15 cellular contexts compared by ENCODE assay signal in the genomic region with DNA sequence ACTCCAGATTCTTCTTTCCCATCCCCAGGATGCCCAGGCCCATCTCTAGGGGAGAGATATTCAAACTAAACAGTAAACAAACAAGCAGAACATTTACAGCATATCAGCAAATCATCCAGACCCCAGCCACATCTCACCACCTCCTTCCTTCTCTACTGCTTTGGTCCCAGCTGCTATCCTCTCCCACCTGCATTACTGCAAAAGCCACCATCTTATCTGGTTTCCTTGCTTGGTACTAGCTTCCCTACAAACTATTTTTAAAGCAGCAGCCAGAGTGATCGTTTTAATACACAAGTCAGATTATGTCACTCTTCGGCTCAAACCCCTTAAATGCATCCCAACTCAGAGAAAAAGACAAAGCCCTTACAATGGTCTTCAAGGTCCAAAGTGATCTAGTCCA. TPM values are rescaled to one million over a fixed set of nuclear protein-coding genes. Genes with fewer than 3 reads are reported as not detected.
A peak's percentile ranks its signal among the peaks of the same experiment; 100 is the strongest.
DNase-seq lines count a peak whose midpoint lies in the region; ATAC-seq and TF ChIP-seq lines count a peak whose summit lies in the region.
"Had no signal": no experiment of that assay in that cellular context is flagged by ENCODE, and none has a peak within 500 bp of the region (broad histone marks: within the 10 kb centered on the region; RNA-seq: fewer than 3 reads in every experiment).

No MANE protein-coding gene starts in this region.

- H3K56ac ChIP-seq in IMR-90 (ENCODE audit: extremely low read depth, insufficient read depth, low read length) = no peak overlapping the region

- no peak for TF ChIP-seq POLR2A in IMR-90 (IDR thresholded peaks at IDR 0.05; ENCODE audit: low read depth, low read length)

- H3K27me3 ChIP-seq in CD4-positive, CD25-positive, alpha-beta regulatory T cell (ENCODE audit: control insufficient read depth, insufficient read depth, low read length) = no peaks in the 10 kb centered on the region
- H3K27me3 ChIP-seq in IMR-90 (ENCODE audit: control insufficient read depth, insufficient read depth, low read length) = no peaks in the 10 kb centered on the region
- H3K27me3 ChIP-seq in ascending aorta = no peaks in the 10 kb centered on the region
- H3K27me3 ChIP-seq in neuronal stem cell (ENCODE audit: control insufficient read depth in 3 of 3, insufficient read depth in 3 of 3, low read depth in 1 of 3, low read length in 3 of 3) = peaks cover 3 to 37% (median 19%) of the 10 kb centered on the region in 3 experiments

- in situ Hi-C loops in IMR-90 (cut with MboI; ENCODE audit: low sequenced_read_pairs) = no loop called here

- H3K27me3 Mint-ChIP-seq in CD4-positive, CD25-positive, alpha-beta regulatory T cell = no peaks in the 10 kb centered on the region
- H3K27me3 Mint-ChIP-seq in natural killer cell treated with Interleukin-12 subunit alpha and Interleukin-12 subunit beta and Interleukin-15 and Interleukin-18, amount 100 ng/mL, for 72 hours = no peaks in the 10 kb centered on the region

- peak overlapping the region; percentile 85 for H3K4me3 ChIP-seq in CD4-positive, CD25-positive, alpha-beta regulatory T cell (ENCODE audit: low read depth, low read length)
- no peak overlapping the region for H3K4me3 ChIP-seq in IMR-90 (ENCODE audit: insufficient read depth, low read depth, low read length)
- H3K4me3 ChIP-seq in ascending aorta = no peak overlapping the region
- no peak overlapping the region for H3K4me3 ChIP-seq in neuronal stem cell (ENCODE audit: low read length in 2 of 2)

- no peaks in the 10 kb centered on the region for H3K36me3 ChIP-seq in CD4-positive, CD25-positive, alpha-beta regulatory T cell (ENCODE audit: control insufficient read depth, insufficient read depth, low read length)
- H3K36me3 ChIP-seq in IMR-90 (ENCODE audit: control insufficient read depth, insufficient read depth, low read length) (no peaks in the 10 kb centered on the region), ascending aorta (no peaks in the 10 kb centered on the region), neuronal stem cell (replicated peaks in 1 of 2; ENCODE audit: control insufficient read depth in 2 of 2, insufficient read depth in 2 of 2, low read length in 2 of 2) (no peaks in the 10 kb centered on the region)

- no peak overlapping the region for H4K8ac ChIP-seq in IMR-90 (ENCODE audit: low read depth in 2 of 2, low read length in 2 of 2)
- H4K8ac ChIP-seq in neuronal stem cell (ENCODE audit: low read depth, low read length) = no peak overlapping the region

- H3K18ac ChIP-seq in IMR-90 (ENCODE audit: low read depth, low read length) (no peak overlapping the region), neuronal stem cell (ENCODE audit: low read length) (no peak overlapping the region)

- POLR2A ChIA-PET in IMR-90 (lab: Charles Lee; ENCODE audit: unreplicated experiment) = no interaction called here

- peak overlapping the region; percentile 90 for H3K27ac ChIP-seq in CD4-positive, CD25-positive, alpha-beta regulatory T cell (ENCODE audit: insufficient read depth, low read length, poor library complexity, severe bottlenecking)
- H3K27ac ChIP-seq in IMR-90 (ENCODE audit: insufficient read depth, low read length) (no peak overlapping the region), ascending aorta (peak overlapping the region; percentile 62 to 65), neuronal stem cell (replicated peaks; ENCODE audit: low read length) (no peak overlapping the region)

- H3K9ac ChIP-seq in IMR-90 (ENCODE audit: low read depth, low read length) (no peak overlapping the region), neuronal stem cell (ENCODE audit: low read depth, low read length, poor library complexity) (no peak overlapping the region)

- no peaks in the 10 kb centered on the region for H3K9me3 Mint-ChIP-seq in CD4-positive, CD25-positive, alpha-beta regulatory T cell
- H3K9me3 Mint-ChIP-seq in natural killer cell treated with Interleukin-12 subunit alpha and Interleukin-12 subunit beta and Interleukin-15 and Interleukin-18, amount 100 ng/mL, for 72 hours = peaks cover 4% of the 10 kb centered on the region

- H2BK120ac ChIP-seq in IMR-90 (ENCODE audit: low read depth, low read length) = no peak overlapping the region
- no peak overlapping the region for H2BK120ac ChIP-seq in neuronal stem cell (ENCODE audit: low read depth, low read length)

- H3K79me1 ChIP-seq in IMR-90 (ENCODE audit: low read depth in 1 of 2, low read length in 2 of 2) = peaks cover 22 to 64% of the 10 kb centered on the region in 2 experiments
- no peaks in the 10 kb centered on the region for H3K79me1 ChIP-seq in neuronal stem cell (ENCODE audit: low read depth, low read length)

- no peak overlapping the region for H2AFZ ChIP-seq in IMR-90 (replicated peaks; ENCODE audit: low read length, poor library complexity)
- H2AFZ ChIP-seq in neuronal stem cell (ENCODE audit: low read length) = no peak overlapping the region

- no peak overlapping the region for H2AK9ac ChIP-seq in IMR-90 (replicated peaks; ENCODE audit: low read depth, low read length, poor library complexity)

- no peaks in the 10 kb centered on the region for H3K9me3 ChIP-seq in CD4-positive, CD25-positive, alpha-beta regulatory T cell (ENCODE audit: control insufficient read depth in 2 of 2, low read length in 2 of 2)
- no peaks in the 10 kb centered on the region for H3K9me3 ChIP-seq in IMR-90 (ENCODE audit: control insufficient read depth, insufficient read depth, low read length)
- no peaks in the 10 kb centered on the region for H3K9me3 ChIP-seq in ascending aorta
- H3K9me3 ChIP-seq in neuronal stem cell (replicated peaks in 1 of 2; ENCODE audit: control insufficient read depth in 2 of 2, insufficient read depth in 1 of 2, low read depth in 1 of 2, low read length in 2 of 2) = no peaks in the 10 kb centered on the region

- intact Hi-C loops in IMR-90 (cut with micrococcal nuclease) (no loop called here), ascending aorta (cut with DNase I) (no loop called here)

- peaks cover 44 to 81% (median 63%) of the 10 kb centered on the region in 4 donors for H3K4me1 Mint-ChIP-seq in CD4-positive, CD25-positive, alpha-beta regulatory T cell
- peaks cover 53 to 56% of the 10 kb centered on the region in 2 donors for H3K4me1 Mint-ChIP-seq in natural killer cell treated with Interleukin-12 subunit alpha and Interleukin-12 subunit beta and Interleukin-15 and Interleukin-18, amount 100 ng/mL, for 72 hours (ENCODE audit: low read depth in 2 of 2)

- peak overlapping the region; percentile 95 to 97 (median 97) for H3K27ac Mint-ChIP-seq in CD4-positive, CD25-positive, alpha-beta regulatory T cell
- H3K27ac Mint-ChIP-seq in natural killer cell treated with Interleukin-12 subunit alpha and Interleukin-12 subunit beta and Interleukin-15 and Interleukin-18, amount 100 ng/mL, for 72 hours = peak overlapping the region; percentile 92 to 94

- TF ChIP-seq CTCF in IMR-90 (conservative IDR thresholded peaks at IDR 0.05; ENCODE audit: low read depth, low read length) (no peak), ascending aorta (IDR thresholded peaks at IDR 0.05) (no peak)

- H2BK5ac ChIP-seq in IMR-90 (ENCODE audit: low read depth, low read length, poor library complexity, severe bottlenecking) (no peak overlapping the region), neuronal stem cell (ENCODE audit: low read length) (no peak overlapping the region)

- peak overlapping the region; percentile 82 to 98 (median 87) for H3K4me3 Mint-ChIP-seq in CD4-positive, CD25-positive, alpha-beta regulatory T cell
- H3K4me3 Mint-ChIP-seq in natural killer cell treated with Interleukin-12 subunit alpha and Interleukin-12 subunit beta and Interleukin-15 and Interleukin-18, amount 100 ng/mL, for 72 hours = peak overlapping the region; percentile 97

- TF ChIP-seq RAD21 in IMR-90 (IDR thresholded peaks at IDR 0.05; ENCODE audit: low read length) = no peak

- no CpG with 5 or more reads among the region's 2 CpGs for WGBS in IMR-90 (ENCODE audit: extremely low coverage in 2 of 2, insufficient read length in 1 of 2), 2 experiments
- WGBS in neuronal stem cell (ENCODE audit: extremely low coverage in 2 of 2, insufficient read length in 2 of 2, insufficient replicate concordance in 1 of 2), 2 donors = no CpG with 5 or more reads among the region's 2 CpGs

- H3K9me1 ChIP-seq in IMR-90 (ENCODE audit: insufficient read depth, low read length) = peaks cover 6% of the 10 kb centered on the region

- 0 out of 2 replicates have a peak, but pooled peaks cover under 1% of the 10 kb centered on the region for H4K20me1 ChIP-seq in IMR-90 (ENCODE audit: insufficient read depth, low read length)

- H3K23ac ChIP-seq in IMR-90 (ENCODE audit: low read depth, low read length) = no peak overlapping the region
- H3K23ac ChIP-seq in neuronal stem cell (ENCODE audit: low read depth, low read length, poor library complexity) = no peak overlapping the region

- no peak overlapping the region for H3K4me2 ChIP-seq in IMR-90 (ENCODE audit: low read depth, low read length)
- no peak overlapping the region for H3K4me2 ChIP-seq in neuronal stem cell (ENCODE audit: insufficient read depth, low read length, poor library complexity, severe bottlenecking)

- H4K5ac ChIP-seq in IMR-90 (ENCODE audit: low read depth, low read length) = no peak overlapping the region

- 0 out of 2 replicates have a peak overlapping the region, but pooled peaks have one; percentile 16 for H2AK5ac ChIP-seq in IMR-90 (ENCODE audit: low read depth, low read length)
- no peak overlapping the region for H2AK5ac ChIP-seq in neuronal stem cell (ENCODE audit: low read depth, low read length)

- H2BK12ac ChIP-seq in neuronal stem cell (ENCODE audit: low read length) = no peak overlapping the region

- ATAC-seq in CD4-positive, CD25-positive, alpha-beta regulatory T cell (ENCODE audit: low read depth in 2 of 2) = no peak
- no peak for ATAC-seq in IMR-90 (ENCODE audit: low read depth)
- ATAC-seq in natural killer cell treated with Interleukin-12 subunit alpha and Interleukin-12 subunit beta and Interleukin-15 and Interleukin-18, amount 100 ng/mL, for 72 hours = no peak
- ATAC-seq: HCT116, PC-3 had no signal

- no peak for DNase-seq in CD4-positive, CD25-positive, alpha-beta regulatory T cell
- DNase-seq in IMR-90 (no peak), ascending aorta (ENCODE audit: low spot score in 2 of 2) (no peak), kidney glomerular epithelial cell (lab: John Stamatoyannopoulos, UW) (no peak), NCI-H2029 treated with DMSO at 0.1 percent for 48 hours (lab: John Stamatoyannopoulos, UW) (no peak), medulla oblongata (ENCODE audit: extremely low spot score) (no peak), neuronal stem cell (ENCODE audit: low spot score) (no peak)
- no peak for DNase-seq in natural killer cell treated with Interleukin-12 subunit alpha and Interleukin-12 subunit beta and Interleukin-15 and Interleukin-18, amount 100 ng/mL, for 72 hours (ENCODE audit: low spot score)
- DNase-seq: cerebellar nuclear complex, KBM-7, NCI-H2171 treated with DMSO at 0.1 percent for 48 hours, PC-3 had no signal

- CTCF ChIA-PET in IMR-90 (lab: Yijun Ruan, JAX) = interaction anchor here (1.5 kb wide), 1 partner anchor 44 kb away, joined by 8 read pairs; no protein-coding TSS in a partner anchor

- no peak overlapping the region; the same call in 1 of the 2 replicates for H2BK20ac ChIP-seq in IMR-90 (ENCODE audit: low read depth, low read length)

- BruUV-seq in IMR-90 (replicated peaks; lab: Mats Ljungman, UMichigan) = no TSS peak

- dilution Hi-C loops in IMR-90 (cut with HindIII; ENCODE audit: low sequenced_read_pairs, unreplicated experiment) = no loop called here

- H3K4ac ChIP-seq in IMR-90 (ENCODE audit: low read depth, low read length) = 0 out of 2 replicates have a peak overlapping the region, but pooled peaks have one; percentile 4
- no peak overlapping the region for H3K4ac ChIP-seq in neuronal stem cell (ENCODE audit: low read length)

- H3K14ac ChIP-seq in IMR-90 (replicated peaks; ENCODE audit: low read depth, low read length) = no peak overlapping the region
- no peak overlapping the region for H3K14ac ChIP-seq in neuronal stem cell (ENCODE audit: low read length)

- H3K36me3 Mint-ChIP-seq in CD4-positive, CD25-positive, alpha-beta regulatory T cell = no peaks in the 10 kb centered on the region
- H3K36me3 Mint-ChIP-seq in natural killer cell treated with Interleukin-12 subunit alpha and Interleukin-12 subunit beta and Interleukin-15 and Interleukin-18, amount 100 ng/mL, for 72 hours = peaks cover 6% of the 10 kb centered on the region

- no peak overlapping the region; the same call in 2 of the 3 replicates for H2BK15ac ChIP-seq in IMR-90 (ENCODE audit: low read depth, low read length)
- H2BK15ac ChIP-seq in neuronal stem cell (ENCODE audit: low read length) = no peak overlapping the region

- peaks cover 55% of the 10 kb centered on the region for H3K4me1 ChIP-seq in CD4-positive, CD25-positive, alpha-beta regulatory T cell (ENCODE audit: control insufficient read depth, insufficient read depth, low read length, poor library complexity, severe bottlenecking)
- H3K4me1 ChIP-seq in IMR-90 (ENCODE audit: control insufficient read depth, insufficient read depth, low read length) (peaks cover 10% of the 10 kb centered on the region), ascending aorta (peaks cover 0 to 4% of the 10 kb centered on the region in 2 donors), neuronal stem cell (ENCODE audit: control insufficient read depth in 2 of 2, insufficient read depth in 1 of 2, low read depth in 1 of 2, low read length in 2 of 2) (peaks cover 0 to 8% of the 10 kb centered on the region in 2 donors)

- H4K91ac ChIP-seq in IMR-90 (ENCODE audit: insufficient read depth, low read depth, low read length) (peak overlapping the region; percentile 15; the same call in 1 of the 2 replicates), neuronal stem cell (ENCODE audit: low read depth, low read length, poor library complexity) (no peak overlapping the region)

RNA-seq across cellular contexts. Expression of gene LYSMD2, which starts 4.8 kb away (rescaled TPM):
- total RNA-seq in CD4-positive, CD25-positive, alpha-beta regulatory T cell = 13.0 TPM
- 10 to 100 TPM; 32.5 to 44.1 (median 39.7) TPM for polyA plus RNA-seq in CD4-positive, CD25-positive, alpha-beta regulatory T cell
- 5.9 and 7.2 TPM in 2 replicates for total RNA-seq in IMR-90 (2012; rRNA removed)
- polyA plus RNA-seq in IMR-90 (2012; rRNA removed) = 5.6 and 6.0 TPM in 2 replicates
- polyA plus RNA-seq in IMR-90 (2012; cell fraction: cytosol; rRNA removed) = 4.4 and 6.9 TPM in 2 replicates
- polyA plus RNA-seq in IMR-90 (2012; cell fraction: nucleus; rRNA removed; ENCODE audit: low replicate concordance) = 2.1 and 5.4 TPM in 2 replicates
- 45.3 TPM for total RNA-seq in ascending aorta
- total RNA-seq in natural killer cell treated with Interleukin-12 subunit alpha and Interleukin-12 subunit beta and Interleukin-15 and Interleukin-18, amount 100 ng/mL, for 72 hours = 10 to 100 TPM; 13.4 to 27.3 TPM
- 0.14 TPM for polyA plus RNA-seq in neuronal stem cell (2013, experiment 1 of 2)
- 0.19 TPM for polyA plus RNA-seq in neuronal stem cell (2013, experiment 2 of 2)

RNA-seq across cellular contexts. Expression of gene TMOD2, which starts 18.7 kb away (rescaled TPM):
- total RNA-seq in CD4-positive, CD25-positive, alpha-beta regulatory T cell = 3.7 TPM
- polyA plus RNA-seq in CD4-positive, CD25-positive, alpha-beta regulatory T cell = 1 to 10 TPM in 3 of 4 donors, under 1 TPM in 1; 0.87 to 1.9 (median 1.1) TPM
- 5.4 and 6.9 TPM in 2 replicates for total RNA-seq in IMR-90 (2012; rRNA removed)
- polyA plus RNA-seq in IMR-90 (2012; rRNA removed) = 1.7 and 2.8 TPM in 2 replicates
- polyA plus RNA-seq in IMR-90 (2012; cell fraction: cytosol; rRNA removed) = 0.48 and 0.64 TPM in 2 replicates
- 0.39 and 2.6 TPM in 2 replicates for polyA plus RNA-seq in IMR-90 (2012; cell fraction: nucleus; rRNA removed; ENCODE audit: low replicate concordance)
- total RNA-seq in ascending aorta = 7.0 TPM
- total RNA-seq in natural killer cell treated with Interleukin-12 subunit alpha and Interleukin-12 subunit beta and Interleukin-15 and Interleukin-18, amount 100 ng/mL, for 72 hours = 1 to 10 TPM; 2.6 to 7.2 TPM
- polyA plus RNA-seq in neuronal stem cell (2013, experiment 1 of 2) = 4.4 TPM
- polyA plus RNA-seq in neuronal stem cell (2013, experiment 2 of 2) = 4.2 TPM

RNA-seq across cellular contexts. Expression of gene SCG3, which starts 51.4 kb away (rescaled TPM):
- not detected for total RNA-seq in CD4-positive, CD25-positive, alpha-beta regulatory T cell
- polyA plus RNA-seq in CD4-positive, CD25-positive, alpha-beta regulatory T cell = not detected
- total RNA-seq in IMR-90 (2012; rRNA removed) (not detected in 2 replicates), ascending aorta (not detected)
- 0.02 TPM in 1 of 2 replicates, not detected in the other for polyA plus RNA-seq in IMR-90 (2012; rRNA removed)
- not detected in 2 replicates for polyA plus RNA-seq in IMR-90 (2012; cell fraction: cytosol; rRNA removed)
- polyA plus RNA-seq in IMR-90 (2012; cell fraction: nucleus; rRNA removed; ENCODE audit: low replicate concordance) = not detected in 2 replicates
- not detected for total RNA-seq in natural killer cell treated with Interleukin-12 subunit alpha and Interleukin-12 subunit beta and Interleukin-15 and Interleukin-18, amount 100 ng/mL, for 72 hours
- polyA plus RNA-seq in neuronal stem cell (2013, experiment 1 of 2) = 0.28 TPM
- 0.33 TPM for polyA plus RNA-seq in neuronal stem cell (2013, experiment 2 of 2)
- total RNA-seq: fibroblast of villous mesenchyme, PC-3, pulmonary artery endothelial cell had no signal

Comparison
In these comparisons a context has a peak if more than half of its experiments do, and no peak if none do; other contexts are left out.
1. H3K27ac ChIP-seq: peak in CD4-positive, CD25-positive, alpha-beta regulatory T cell (single experiment) and ascending aorta (2 of 2); none in IMR-90 (single experiment) and neuronal stem cell (single experiment).